In genomic region chr10:22338260-22338894, GRCh38 we compare ENCODE assay signal across 25 cellular contexts. TPM values are rescaled to one million over a fixed set of nuclear protein-coding genes. Genes with fewer than 3 reads are reported as not detected.
DNase-seq lines count a peak whose midpoint lies in the region; ATAC-seq and TF ChIP-seq lines count a peak whose summit lies in the region.
"Had no signal": no experiment of that assay in that cellular context is flagged by ENCODE, and none has a peak within 500 bp of the region (broad histone marks: within the 10 kb centered on the region; RNA-seq: fewer than 3 reads in every experiment).

No MANE protein-coding gene starts in this region.

- no peak overlapping the region for H2BK15ac ChIP-seq in mesendoderm (replicated peaks; ENCODE audit: low read depth)

- H4K8ac ChIP-seq in mesendoderm (ENCODE audit: low read depth, low read length), result no peak overlapping the region

- peak overlapping the region; percentile 94 for H3K27ac Mint-ChIP-seq in activated CD8-positive, alpha-beta memory T cell treated with anti-CD3 and anti-CD28 coated beads, Interleukin-2, amount 10 ng/mL, durations not matched to agents 7 days and 5 days
- H3K27ac Mint-ChIP-seq: CD8-positive, alpha-beta T cell; WTC11 had no signal

- peaks cover 63% of the 10 kb centered on the region for H3K27me3 Mint-ChIP-seq in activated CD8-positive, alpha-beta memory T cell treated with anti-CD3 and anti-CD28 coated beads, Interleukin-2, amount 10 ng/mL, durations not matched to agents 7 days and 5 days

- CTCF ChIA-PET in activated CD8-positive, alpha-beta memory T cell treated with anti-CD3 and anti-CD28 coated beads, Interleukin-2, amount 10 ng/mL, durations not matched to agents 7 days and 5 days (lab: Charles Lee), result interaction anchor here (1.0 to 2.4 kb wide), 3 partner anchors 19 to 110 kb away, joined by 3 to 13 read pairs (median 5); partner anchors contain the start of gene COMMD3

- H2BK120ac ChIP-seq in mesendoderm (ENCODE audit: low read depth, low read length), result no peak overlapping the region

- WGBS in mesendoderm (ENCODE audit: extremely low coverage, insufficient coverage, low lambda C conversion rate), result no CpG with 5 or more reads among the region's 9 CpGs

- no peaks in the 10 kb centered on the region for H3K36me3 ChIP-seq in DOHH2 (ENCODE audit: control insufficient read depth, low read length)
- no peaks in the 10 kb centered on the region for H3K36me3 ChIP-seq in neural cell (ENCODE audit: insufficient read depth, low read length)
- H3K36me3 ChIP-seq in mucosa of descending colon (ENCODE audit: low read depth), result no peaks in the 10 kb centered on the region
- H3K36me3 ChIP-seq in mesendoderm (ENCODE audit: control insufficient read depth, insufficient read depth, low read length), result no peaks in the 10 kb centered on the region
- H3K36me3 ChIP-seq: esophagus muscularis mucosa, gastroesophageal sphincter, suprapubic skin, vagina had no signal

- H3K27ac ChIP-seq in DOHH2 (ENCODE audit: low read depth, low read length), result no peak overlapping the region
- H3K27ac ChIP-seq in neural cell (ENCODE audit: low read length), result no peak overlapping the region
- no peak overlapping the region for H3K27ac ChIP-seq in mesendoderm (ENCODE audit: low read depth, low read length)
- H3K27ac ChIP-seq: esophagus muscularis mucosa, gastroesophageal sphincter, suprapubic skin, vagina had no signal

- H3K4me1 ChIP-seq in DOHH2 (ENCODE audit: control insufficient read depth, low read length), result peaks cover 64% of the 10 kb centered on the region
- H3K4me1 ChIP-seq in mucosa of descending colon (ENCODE audit: low read depth), result peaks cover 25% of the 10 kb centered on the region
- H3K4me1 ChIP-seq in mesendoderm (ENCODE audit: control insufficient read depth, low read depth, low read length), result peaks cover 1% of the 10 kb centered on the region

- H3K4me2 ChIP-seq in DOHH2 (ENCODE audit: low read length) (peak overlapping the region; percentile 2; the same call in 1 of the 2 replicates), neural cell (ENCODE audit: low read length) (no peak overlapping the region), mesendoderm (ENCODE audit: low read length) (no peak overlapping the region)

- H2BK5ac ChIP-seq in mesendoderm (ENCODE audit: low read length), result no peak overlapping the region

- H2AK5ac ChIP-seq in mesendoderm (ENCODE audit: low read length), result no peak overlapping the region

- H3K27me3 ChIP-seq in DOHH2 (ENCODE audit: control insufficient read depth, low read length) (peaks cover 84% of the 10 kb centered on the region), neural cell (ENCODE audit: insufficient read depth, low read depth, low read length) (peaks cover 100% of the 10 kb centered on the region), mesendoderm (ENCODE audit: insufficient read depth, low read length, poor library complexity) (peaks cover 57% of the 10 kb centered on the region)

- no peak for DNase-seq in activated CD8-positive, alpha-beta memory T cell treated with anti-CD3 and anti-CD28 coated beads, Interleukin-2, amount 10 ng/mL, durations not matched to agents 7 days and 5 days
- no peak for DNase-seq in activated CD8-positive, alpha-beta memory T cell treated with anti-CD3 and anti-CD28 coated beads, Interleukin-2, amount 50 U/mL, for 4 hours
- DNase-seq in OCI-M1 (lab: John Stamatoyannopoulos, UW), result peak; percentile 55
- DNase-seq in NCI-H1092 treated with DMSO at 0.1 percent for 48 hours (lab: John Stamatoyannopoulos, UW), result no peak
- DNase-seq in mucosa of descending colon, result no peak
- no peak for DNase-seq in mesendoderm
- DNase-seq: activated gamma-delta T cell treated with Interleukin-2 at 50 U/mL for 16 hours; CD8-positive, alpha-beta T cell; effector CD8-positive, alpha-beta T cell; KBM-7; NCI-H1105; NCI-H2081 treated with DMSO at 0.1 percent for 48 hours; NCI-H510A; SHP77; stimulated activated CD8-positive, alpha-beta memory T cell treated with anti-CD3 and anti-CD28 coated beads, Interleukin-4, amount 100 ng/mL, for 48 hours; T-cell had no signal

- no peak overlapping the region for H4K5ac ChIP-seq in mesendoderm (ENCODE audit: low read length)

- no peak overlapping the region for H3K23ac ChIP-seq in mesendoderm (ENCODE audit: low read length)

- no peaks in the 10 kb centered on the region for H3K79me2 ChIP-seq in DOHH2 (ENCODE audit: control insufficient read depth, low read length)
- H3K79me2 ChIP-seq in neural cell (replicated peaks; ENCODE audit: insufficient read depth, low read length), result no peaks in the 10 kb centered on the region
- H3K79me2 ChIP-seq in mesendoderm (ENCODE audit: control insufficient read depth, insufficient read depth, low read length), result no peaks in the 10 kb centered on the region

- ATAC-seq in activated CD8-positive, alpha-beta memory T cell treated with anti-CD3 and anti-CD28 coated beads, Interleukin-2, amount 10 ng/mL, durations not matched to agents 7 days and 5 days, result no peak
- ATAC-seq in mucosa of descending colon, result no peak
- ATAC-seq: CD8-positive, alpha-beta T cell; gastroesophageal sphincter; T-cell; WTC11 had no signal

- peaks cover 48% of the 10 kb centered on the region for H3K4me1 Mint-ChIP-seq in activated CD8-positive, alpha-beta memory T cell treated with anti-CD3 and anti-CD28 coated beads, Interleukin-2, amount 10 ng/mL, durations not matched to agents 7 days and 5 days

- H3K18ac ChIP-seq in mesendoderm (ENCODE audit: low read length), result no peak overlapping the region

- no peaks in the 10 kb centered on the region for H3K79me1 ChIP-seq in mesendoderm (ENCODE audit: low read length)

- intact Hi-C loops in mucosa of descending colon (cut with DNase I, micrococcal nuclease), result no loop called here

- no peak overlapping the region for H3K56ac ChIP-seq in mesendoderm (ENCODE audit: low read length)

- peaks cover 7% of the 10 kb centered on the region for H3K36me3 Mint-ChIP-seq in activated CD8-positive, alpha-beta memory T cell treated with anti-CD3 and anti-CD28 coated beads, Interleukin-2, amount 10 ng/mL, durations not matched to agents 7 days and 5 days
- H3K36me3 Mint-ChIP-seq: T-cell, WTC11 had no signal

- no peak overlapping the region for H2AFZ ChIP-seq in neural cell (ENCODE audit: low read depth, low read length)

- H3K4me3 Mint-ChIP-seq in activated CD8-positive, alpha-beta memory T cell treated with anti-CD3 and anti-CD28 coated beads, Interleukin-2, amount 10 ng/mL, durations not matched to agents 7 days and 5 days, result peak overlapping the region; percentile 43
- H3K4me3 Mint-ChIP-seq: CD8-positive, alpha-beta T cell; WTC11 had no signal

- TF ChIP-seq CTCF in DOHH2 (IDR thresholded peaks at IDR 0.05; ENCODE audit: low read depth, low read length, poor library complexity, severe bottlenecking), result no peak
- no peak for TF ChIP-seq CTCF in neural cell (IDR thresholded peaks at IDR 0.05; ENCODE audit: poor library complexity, severe bottlenecking)
- no peak for TF ChIP-seq CTCF in mucosa of descending colon (IDR thresholded peaks at IDR 0.05)

- no peaks in the 10 kb centered on the region for H3K9me3 ChIP-seq in DOHH2 (ENCODE audit: control insufficient read depth, insufficient read depth, low read length)
- H3K9me3 ChIP-seq in neural cell (ENCODE audit: low read length), result peaks cover 12% of the 10 kb centered on the region
- H3K9me3 ChIP-seq in mucosa of descending colon, result no peaks in the 10 kb centered on the region
- H3K9me3 ChIP-seq: esophagus muscularis mucosa, suprapubic skin, vagina had no signal

- H4K20me1 ChIP-seq in DOHH2 (ENCODE audit: control insufficient read depth, insufficient read depth, low read depth, low read length) (no peaks in the 10 kb centered on the region), neural cell (ENCODE audit: insufficient read depth) (no peaks in the 10 kb centered on the region)

- H3K4me3 ChIP-seq in DOHH2 (ENCODE audit: low read length), result no peak overlapping the region
- H3K4me3 ChIP-seq in neural cell (ENCODE audit: low read length), result no peak overlapping the region
- H3K4me3 ChIP-seq in mucosa of descending colon, result no peak overlapping the region
- H3K4me3 ChIP-seq in mesendoderm (ENCODE audit: low read length), result no peak overlapping the region
- H3K4me3 ChIP-seq: esophagus muscularis mucosa, gastroesophageal sphincter, suprapubic skin, vagina had no signal

- H3F3A ChIP-seq in DOHH2 (ENCODE audit: control insufficient read depth, insufficient read depth) (peaks cover 19% of the 10 kb centered on the region), neural cell (ENCODE audit: insufficient read depth, low read length, poor library complexity, severe bottlenecking) (peaks cover 6% of the 10 kb centered on the region)

- TF ChIP-seq EP300 in neural cell (conservative IDR thresholded peaks at IDR 0.05; ENCODE audit: poor library complexity, severe bottlenecking), result no peak

- H3K4ac ChIP-seq in mesendoderm (ENCODE audit: low read depth, low read length), result no peak overlapping the region

- H3K9me3 Mint-ChIP-seq in activated CD8-positive, alpha-beta memory T cell treated with anti-CD3 and anti-CD28 coated beads, Interleukin-2, amount 10 ng/mL, durations not matched to agents 7 days and 5 days (ENCODE audit: low read depth), result peaks cover 4% of the 10 kb centered on the region
- H3K9me3 Mint-ChIP-seq: WTC11 had no signal

- no peak for TF ChIP-seq RAD21 in neural cell (conservative IDR thresholded peaks at IDR 0.05)

- no peak overlapping the region for H3K9ac ChIP-seq in neural cell (ENCODE audit: low read length)
- H3K9ac ChIP-seq in mesendoderm (ENCODE audit: low read length), result no peak overlapping the region

- H3K9me2 ChIP-seq in DOHH2 (replicated peaks; ENCODE audit: control insufficient read depth, low read length), result no peaks in the 10 kb centered on the region
- no peaks in the 10 kb centered on the region for H3K9me2 ChIP-seq in neural cell (ENCODE audit: insufficient read depth, low read length)

RNA-seq across cellular contexts. Expression of gene SPAG6, which starts 6.9 kb away (rescaled TPM):
- total RNA-seq in activated CD8-positive, alpha-beta memory T cell treated with anti-CD3 and anti-CD28 coated beads, Interleukin-2, amount 10 ng/mL, durations not matched to agents 7 days and 5 days, result 1 to 10 TPM; 3.7 to 6.0 TPM
- polyA plus RNA-seq in neural cell, result 0.36 TPM in 1 of 2 replicates, not detected in the other
- polyA minus RNA-seq in neural cell, result 0.35 TPM in 1 of 2 replicates, not detected in the other
- not detected for total RNA-seq in mucosa of descending colon
- 0.10 TPM for polyA plus RNA-seq in mesendoderm (2013, experiment 1 of 2)
- 0.06 TPM for polyA plus RNA-seq in mesendoderm (2013, experiment 2 of 2)
- total RNA-seq: activated CD8-positive, alpha-beta memory T cell treated with anti-CD3 and anti-CD28 coated beads for 36 hours; CD8-positive, alpha-beta T cell; chondrocyte; gastroesophageal sphincter; vagina had no signal

RNA-seq across cellular contexts. Expression of gene BMI1, which starts 17.5 kb away (rescaled TPM):
- total RNA-seq in activated CD8-positive, alpha-beta memory T cell treated with anti-CD3 and anti-CD28 coated beads, Interleukin-2, amount 10 ng/mL, durations not matched to agents 7 days and 5 days, result 10 to 100 TPM; 45.9 to 74.6 TPM
- 67.3 and 86.8 TPM in 2 replicates for polyA plus RNA-seq in neural cell
- 60.9 and 68.6 TPM in 2 replicates for polyA minus RNA-seq in neural cell
- total RNA-seq in mucosa of descending colon, result 10 to 100 TPM; 26.6 to 76.6 (median 28.7) TPM
- polyA plus RNA-seq in mesendoderm (2013, experiment 1 of 2), result 5.0 TPM
- polyA plus RNA-seq in mesendoderm (2013, experiment 2 of 2), result 4.8 TPM

RNA-seq across cellular contexts. Expression of gene COMMD3, which starts 22.2 kb away (rescaled TPM):
- total RNA-seq in activated CD8-positive, alpha-beta memory T cell treated with anti-CD3 and anti-CD28 coated beads, Interleukin-2, amount 10 ng/mL, durations not matched to agents 7 days and 5 days, result 100 to 1,000 TPM in 1 of 2 experiments, 10 to 100 TPM in 1; 70.6 to 103 TPM
- polyA plus RNA-seq in neural cell, result 234 and 272 TPM in 2 replicates
- polyA minus RNA-seq in neural cell, result 49.2 and 53.7 TPM in 2 replicates
- 10 to 100 TPM; 48.4 to 56.5 (median 51.2) TPM for total RNA-seq in mucosa of descending colon
- polyA plus RNA-seq in mesendoderm (2013, experiment 1 of 2), result 3.0 TPM
- 2.8 TPM for polyA plus RNA-seq in mesendoderm (2013, experiment 2 of 2)

Comparison
In these comparisons a context has a peak if more than half of its experiments do, and no peak if none do; other contexts are left out.
1. RNA of gene SPAG6, which starts 6.9 kb away (total RNA-seq): 3.7 to 6.0 TPM in activated CD8-positive, alpha-beta memory T cell treated with anti-CD3 and anti-CD28 coated beads, Interleukin-2, amount 10 ng/mL, durations not matched to agents 7 days and 5 days; not detected in mucosa of descending colon; every median in the first group is over 4 times any median in the second.